18 cellular contexts compared by ENCODE assay signal in genomic region chr11:121449626-121450025, GRCh38. TPM values are rescaled to one million over a fixed set of nuclear protein-coding genes. Genes with fewer than 3 reads are reported as not detected.
A peak's percentile ranks its signal among the peaks of the same experiment; 100 is the strongest.
DNase-seq lines count a peak whose midpoint lies in the region; ATAC-seq and TF ChIP-seq lines count a peak whose summit lies in the region.
"Had no signal": no experiment of that assay in that cellular context is flagged by ENCODE, and none has a peak within 500 bp of the region (broad histone marks: within the 10 kb centered on the region; RNA-seq: fewer than 3 reads in every experiment).

No MANE protein-coding gene starts in this region.

- H3K9me2 ChIP-seq in OCI-LY7 (ENCODE audit: insufficient read depth, low read length) = no peaks in the 10 kb centered on the region

- CTCF ChIA-PET in activated CD4-positive, alpha-beta T cell treated with anti-CD3 and anti-CD28 coated beads for 36 hours (lab: Charles Lee) = interaction anchor here (0.6 to 1.8 kb wide), 10 partner anchors 17 to 1936 kb away, joined by 3 to 5 read pairs (median 4); no protein-coding TSS in a partner anchor
- CTCF ChIA-PET in OCI-LY7 (lab: Charles Lee; ENCODE audit: unreplicated experiment) = interaction anchor here (0.7 to 1.1 kb wide), 4 partner anchors 66 to 126 kb away, joined by 3 read pairs; no protein-coding TSS in a partner anchor

- BruUV-seq in OCI-LY7 (replicated peaks; lab: Mats Ljungman, UMichigan) = no TSS peak

- POLR2A ChIA-PET in activated CD4-positive, alpha-beta T cell treated with anti-CD3 and anti-CD28 coated beads for 36 hours (lab: Charles Lee) = interaction anchor here (1.2 to 4.9 kb wide), 3 partner anchors 13 to 132 kb away, joined by 6 to 51 read pairs (median 6); no protein-coding TSS in a partner anchor
- POLR2A ChIA-PET in OCI-LY7 (lab: Charles Lee) = interaction anchor here (0.6 to 14.5 kb wide), 16 partner anchors 12 to 150 kb away, joined by 3 to 413 read pairs (median 4); no protein-coding TSS in a partner anchor

- no peak overlapping the region for H2AFZ ChIP-seq in OCI-LY7 (ENCODE audit: low read length)
- H2AFZ ChIP-seq: parathyroid adenoma had no signal

- peak overlapping the region; percentile 21 for H3K4me3 ChIP-seq in OCI-LY7 (ENCODE audit: low read depth, low read length, poor library complexity, severe bottlenecking)
- H3K4me3 ChIP-seq: body of pancreas, esophagus muscularis mucosa, smooth muscle cell, stomach had no signal

- H3K36me3 Mint-ChIP-seq in activated CD4-positive, alpha-beta T cell treated with anti-CD3 and anti-CD28 coated beads for 36 hours (ENCODE audit: low read depth) = peaks cover 15% of the 10 kb centered on the region
- H3K36me3 Mint-ChIP-seq in stimulated activated effector memory CD8-positive, alpha-beta T cell treated with anti-CD3 and anti-CD28 coated beads, Interleukin-12 subunit alpha, Interleukin-12 subunit beta, amount 100 ng/mL, for 72 hours = peaks cover 13% of the 10 kb centered on the region

- H3K4me3 Mint-ChIP-seq in activated CD4-positive, alpha-beta T cell treated with anti-CD3 and anti-CD28 coated beads for 36 hours = peak overlapping the region; percentile 43
- peak overlapping the region; percentile 97 for H3K4me3 Mint-ChIP-seq in stimulated activated effector memory CD8-positive, alpha-beta T cell treated with anti-CD3 and anti-CD28 coated beads, Interleukin-12 subunit alpha, Interleukin-12 subunit beta, amount 100 ng/mL, for 72 hours

- peaks cover 84% of the 10 kb centered on the region for H3K4me1 Mint-ChIP-seq in activated CD4-positive, alpha-beta T cell treated with anti-CD3 and anti-CD28 coated beads for 36 hours
- peaks cover 74% of the 10 kb centered on the region for H3K4me1 Mint-ChIP-seq in stimulated activated effector memory CD8-positive, alpha-beta T cell treated with anti-CD3 and anti-CD28 coated beads, Interleukin-12 subunit alpha, Interleukin-12 subunit beta, amount 100 ng/mL, for 72 hours

- no peaks in the 10 kb centered on the region for H3K9me3 ChIP-seq in OCI-LY7 (ENCODE audit: low read length)
- H3K9me3 ChIP-seq: body of pancreas, esophagus muscularis mucosa, stomach had no signal

- no peaks in the 10 kb centered on the region for H3K9me3 Mint-ChIP-seq in activated CD4-positive, alpha-beta T cell treated with anti-CD3 and anti-CD28 coated beads for 36 hours (ENCODE audit: low read depth)
- H3K9me3 Mint-ChIP-seq in stimulated activated effector memory CD8-positive, alpha-beta T cell treated with anti-CD3 and anti-CD28 coated beads, Interleukin-12 subunit alpha, Interleukin-12 subunit beta, amount 100 ng/mL, for 72 hours = no peaks in the 10 kb centered on the region

- DNase-seq in activated CD4-positive, alpha-beta T cell treated with anti-CD3 and anti-CD28 coated beads for 36 hours = no peak
- DNase-seq in activated CD4-positive, alpha-beta T cell treated with anti-CD3 and anti-CD28 coated beads, Interleukin-2, amount 50 U/mL, for 4 hours = no peak
- no peak for DNase-seq in OCI-LY7 (ENCODE audit: low spot score)
- no peak for DNase-seq in stimulated activated effector memory CD8-positive, alpha-beta T cell treated with anti-CD3 and anti-CD28 coated beads, Interleukin-12 subunit alpha, Interleukin-12 subunit beta, amount 100 ng/mL, for 72 hours (ENCODE audit: low spot score in 2 of 2)
- no peak for DNase-seq in NCI-H774 (lab: John Stamatoyannopoulos, UW)
- DNase-seq in ureter (ENCODE audit: low spot score) = no peak
- DNase-seq: 8988T; activated CD4-positive, CD25-positive, alpha-beta regulatory T cell; body of pancreas; NCI-H1694 treated with DMSO at 0.1 percent for 48 hours; NCI-H510A; stomach had no signal

- H3K27ac ChIP-seq in OCI-LY7 (ENCODE audit: low read depth, low read length, poor library complexity, severe bottlenecking) = peak overlapping the region; percentile 97
- H3K27ac ChIP-seq in angular gyrus (ENCODE audit: low read depth, low read length) = peak overlapping the region; percentile 46
- H3K27ac ChIP-seq: esophagus muscularis mucosa, parathyroid adenoma had no signal

- no peaks in the 10 kb centered on the region for H3K27me3 Mint-ChIP-seq in activated CD4-positive, alpha-beta T cell treated with anti-CD3 and anti-CD28 coated beads for 36 hours

- peak overlapping the region; percentile 86 for H3K27ac Mint-ChIP-seq in activated CD4-positive, alpha-beta T cell treated with anti-CD3 and anti-CD28 coated beads for 36 hours
- peak overlapping the region; percentile 75 for H3K27ac Mint-ChIP-seq in stimulated activated effector memory CD8-positive, alpha-beta T cell treated with anti-CD3 and anti-CD28 coated beads, Interleukin-12 subunit alpha, Interleukin-12 subunit beta, amount 100 ng/mL, for 72 hours

- H3K79me2 ChIP-seq in OCI-LY7 (ENCODE audit: insufficient read depth, low read depth, low read length) = peaks cover 67% of the 10 kb centered on the region
- H3K79me2 ChIP-seq: parathyroid adenoma had no signal

- peak overlapping the region; percentile 79 for H3K4me2 ChIP-seq in OCI-LY7 (ENCODE audit: low read length)
- H3K4me2 ChIP-seq: smooth muscle cell had no signal

- ATAC-seq in activated CD4-positive, alpha-beta T cell treated with anti-CD3 and anti-CD28 coated beads for 36 hours = peak; percentile 25
- ATAC-seq in stimulated activated effector memory CD8-positive, alpha-beta T cell treated with anti-CD3 and anti-CD28 coated beads, Interleukin-12 subunit alpha, Interleukin-12 subunit beta, amount 100 ng/mL, for 72 hours = no peak
- no peak for ATAC-seq in GM18870 (IDR thresholded peaks at IDR 0.05; ENCODE audit: unreplicated experiment)
- ATAC-seq: body of pancreas, SK-N-SH treated with all-trans-retinoic acid at 6 μM for 48 hours had no signal

- no peak for TF ChIP-seq CTCF in OCI-LY7 (conservative IDR thresholded peaks at IDR 0.05; ENCODE audit: low read length)

- H3K4me1 ChIP-seq in OCI-LY7 (ENCODE audit: insufficient read depth, low read length, poor library complexity, severe bottlenecking) = peaks cover 73% of the 10 kb centered on the region
- H3K4me1 ChIP-seq: parathyroid adenoma had no signal

- no peaks in the 10 kb centered on the region for H4K20me1 ChIP-seq in OCI-LY7 (ENCODE audit: insufficient read depth, low read length)

- intact Hi-C loops in activated CD4-positive, alpha-beta T cell treated with anti-CD3 and anti-CD28 coated beads for 36 hours (cut with DNase I, micrococcal nuclease) = loop anchor here (2.0 to 10.0 kb wide), 2 partner anchors 15 to 125 kb away; no protein-coding TSS in a partner anchor
- intact Hi-C loops in OCI-LY7 (cut with micrococcal nuclease; ENCODE audit: unreplicated experiment) = loop anchor here (1.0 kb wide), 1 partner anchor 128 kb away; no protein-coding TSS in a partner anchor

- H3K36me3 ChIP-seq in OCI-LY7 (ENCODE audit: insufficient read depth, low read length) = peaks cover 27% of the 10 kb centered on the region
- H3K36me3 ChIP-seq: esophagus muscularis mucosa, stomach had no signal

RNA-seq across cellular contexts. Expression of gene SORL1, which starts 2.5 kb away (rescaled TPM):
- 10 to 100 TPM; 53.5 to 68.0 TPM for total RNA-seq in activated CD4-positive, alpha-beta T cell treated with anti-CD3 and anti-CD28 coated beads for 36 hours
- 219 and 228 TPM in 2 replicates for total RNA-seq in OCI-LY7 (2014; rRNA removed; shearing (Covaris generic))
- total RNA-seq in OCI-LY7 (2022) (400 and 411 TPM in 2 replicates), ureter (134 TPM)
